ENCODE assay signal across 1 cellular context in the genomic region with DNA sequence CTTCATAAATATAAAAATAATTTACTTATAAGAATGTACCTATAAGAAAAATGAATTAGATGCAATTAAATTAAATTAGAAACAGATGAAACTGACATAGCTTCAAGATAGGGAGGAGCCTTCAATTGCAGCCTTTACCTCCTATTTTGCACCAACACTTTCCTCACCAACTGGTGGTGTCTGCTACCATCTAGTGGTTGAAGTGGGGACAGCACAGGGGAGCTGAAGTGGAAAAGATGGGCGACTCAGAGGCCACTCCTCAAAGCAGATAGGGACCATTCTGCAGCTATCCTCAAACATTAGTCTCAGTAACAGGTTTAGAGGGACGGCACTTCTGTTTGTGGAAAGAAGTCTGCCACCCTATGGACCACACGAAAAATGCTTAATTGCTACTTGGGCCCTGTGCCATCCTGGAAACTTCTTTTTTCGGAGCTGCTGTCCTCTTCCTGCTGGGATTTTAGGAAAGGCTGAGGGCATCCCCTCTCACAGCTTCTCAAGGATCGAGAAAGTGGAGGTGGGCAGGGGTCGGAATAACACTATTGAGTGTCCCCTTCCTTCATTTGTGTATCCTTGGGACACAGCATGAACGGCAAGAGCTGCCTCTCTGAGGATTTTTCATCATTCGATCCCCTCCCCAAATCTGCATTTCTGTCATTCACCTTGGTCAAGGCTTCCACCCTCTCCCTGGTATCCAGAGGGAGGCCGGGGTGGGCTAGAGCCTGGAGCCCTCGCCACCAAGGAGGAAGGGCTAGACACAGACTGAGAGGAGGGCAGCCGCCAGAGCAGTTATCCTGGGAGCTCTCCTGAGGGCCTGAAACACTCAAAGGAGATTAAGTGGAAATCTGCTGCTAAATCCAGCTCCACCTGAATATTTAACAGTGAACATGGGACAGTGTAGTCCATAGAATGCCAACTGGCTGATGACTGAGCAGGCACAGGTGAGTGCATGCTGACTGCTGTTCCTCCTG.
TF ChIP-seq lines count a peak whose summit lies in the region.

No MANE protein-coding gene starts in this region.

TF ChIP-seq in GM12878, 131 proteins besides CTCF, POLR2A, EP300 and RAD21:
- TF ChIP-seq, protein P1, sequence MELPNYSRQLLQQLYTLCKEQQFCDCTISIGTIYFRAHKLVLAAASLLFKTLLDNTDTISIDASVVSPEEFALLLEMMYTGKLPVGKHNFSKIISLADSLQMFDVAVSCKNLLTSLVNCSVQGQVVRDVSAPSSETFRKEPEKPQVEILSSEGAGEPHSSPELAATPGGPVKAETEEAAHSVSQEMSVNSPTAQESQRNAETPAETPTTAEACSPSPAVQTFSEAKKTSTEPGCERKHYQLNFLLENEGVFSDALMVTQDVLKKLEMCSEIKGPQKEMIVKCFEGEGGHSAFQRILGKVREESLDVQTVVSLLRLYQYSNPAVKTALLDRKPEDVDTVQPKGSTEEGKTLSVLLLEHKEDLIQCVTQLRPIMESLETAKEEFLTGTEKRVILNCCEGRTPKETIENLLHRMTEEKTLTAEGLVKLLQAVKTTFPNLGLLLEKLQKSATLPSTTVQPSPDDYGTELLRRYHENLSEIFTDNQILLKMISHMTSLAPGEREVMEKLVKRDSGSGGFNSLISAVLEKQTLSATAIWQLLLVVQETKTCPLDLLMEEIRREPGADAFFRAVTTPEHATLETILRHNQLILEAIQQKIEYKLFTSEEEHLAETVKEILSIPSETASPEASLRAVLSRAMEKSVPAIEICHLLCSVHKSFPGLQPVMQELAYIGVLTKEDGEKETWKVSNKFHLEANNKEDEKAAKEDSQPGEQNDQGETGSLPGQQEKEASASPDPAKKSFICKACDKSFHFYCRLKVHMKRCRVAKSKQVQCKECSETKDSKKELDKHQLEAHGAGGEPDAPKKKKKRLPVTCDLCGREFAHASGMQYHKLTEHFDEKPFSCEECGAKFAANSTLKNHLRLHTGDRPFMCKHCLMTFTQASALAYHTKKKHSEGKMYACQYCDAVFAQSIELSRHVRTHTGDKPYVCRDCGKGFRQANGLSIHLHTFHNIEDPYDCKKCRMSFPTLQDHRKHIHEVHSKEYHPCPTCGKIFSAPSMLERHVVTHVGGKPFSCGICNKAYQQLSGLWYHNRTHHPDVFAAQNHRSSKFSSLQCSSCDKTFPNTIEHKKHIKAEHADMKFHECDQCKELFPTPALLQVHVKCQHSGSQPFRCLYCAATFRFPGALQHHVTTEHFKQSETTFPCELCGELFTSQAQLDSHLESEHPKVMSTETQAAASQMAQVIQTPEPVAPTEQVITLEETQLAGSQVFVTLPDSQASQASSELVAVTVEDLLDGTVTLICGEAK (IDR thresholded peaks at IDR 0.05; ENCODE audit: borderline replicate concordance): no peak
- TF ChIP-seq RFX5 (IDR thresholded peaks at IDR 0.05; ENCODE audit: low read depth, low read length) (no peak), MXI1 (IDR thresholded peaks at IDR 0.05; ENCODE audit: low read depth, low read length) (0 out of 2 replicates have a peak, but pooled peaks have one; percentile 14), YY1 (IDR thresholded peaks at IDR 0.05; ENCODE audit: low read depth, low read length) (peak; percentile 87), SMC3 (IDR thresholded peaks at IDR 0.05; ENCODE audit: borderline replicate concordance, low read length) (peak; percentile 96)
- TF ChIP-seq, protein P2, sequence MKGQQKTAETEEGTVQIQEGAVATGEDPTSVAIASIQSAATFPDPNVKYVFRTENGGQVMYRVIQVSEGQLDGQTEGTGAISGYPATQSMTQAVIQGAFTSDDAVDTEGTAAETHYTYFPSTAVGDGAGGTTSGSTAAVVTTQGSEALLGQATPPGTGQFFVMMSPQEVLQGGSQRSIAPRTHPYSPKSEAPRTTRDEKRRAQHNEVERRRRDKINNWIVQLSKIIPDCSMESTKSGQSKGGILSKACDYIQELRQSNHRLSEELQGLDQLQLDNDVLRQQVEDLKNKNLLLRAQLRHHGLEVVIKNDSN (IDR thresholded peaks at IDR 0.05; ENCODE audit: borderline replicate concordance, extremely low read length, insufficient read depth, low read depth, low read length): no peak
